In genomic region chr13:26011996-26012688, GRCh38 we compare ENCODE assay signal across 8 cellular contexts. TPM values are rescaled to one million over a fixed set of nuclear protein-coding genes. Genes with fewer than 3 reads are reported as not detected.
A peak's percentile ranks its signal among the peaks of the same experiment; 100 is the strongest.
DNase-seq lines count a peak whose midpoint lies in the region; ATAC-seq lines count a peak whose summit lies in the region.

No MANE protein-coding gene starts in this region.

- H3K4me2 ChIP-seq in BLaER1 treated with 17β-estradiol and CSF1 and Interleukin-3, amounts not matched to agents 10 nM and 100 nM = peak overlapping the region; percentile 78 to 91 (median 85)

- peak; percentile 83 for DNase-seq in activated CD8-positive, alpha-beta memory T cell treated with anti-CD3 and anti-CD28 coated beads for 24 hours
- DNase-seq in stimulated activated CD4-positive, alpha-beta T cell treated with anti-CD3 and anti-CD28 coated beads, Interleukin-15, amount 100 ng/mL, for 48 hours (ENCODE audit: low read depth in 2 of 2) = peak; percentile 10 to 35
- DNase-seq in cortex of kidney (lab: John Stamatoyannopoulos, UW) (no peak), kidney tubule cell (ENCODE audit: low spot score) (no peak)

- H3K36me3 ChIP-seq in BLaER1 treated with 17β-estradiol and CSF1 and Interleukin-3, amounts not matched to agents 10 nM and 100 nM = no peaks in the 10 kb centered on the region

- H4K20me1 ChIP-seq in BLaER1 treated with 17β-estradiol and CSF1 and Interleukin-3, amounts not matched to agents 10 nM and 100 nM = no peaks in the 10 kb centered on the region

- no peaks in the 10 kb centered on the region for H3K27me3 ChIP-seq in BLaER1 treated with 17β-estradiol and CSF1 and Interleukin-3, amounts not matched to agents 10 nM and 100 nM

- peaks cover 0 to 9% (median 7%) of the 10 kb centered on the region in 11 experiments; a peak in 8 of 22 replicates for H3K9me3 ChIP-seq in BLaER1 treated with 17β-estradiol and CSF1 and Interleukin-3, amounts not matched to agents 10 nM and 100 nM (replicated peaks in 1 of 11)

- peak overlapping the region; percentile 61 to 78 (median 74); a peak in 21 of 22 replicates for H3K9ac ChIP-seq in BLaER1 treated with 17β-estradiol and CSF1 and Interleukin-3, amounts not matched to agents 10 nM and 100 nM

- peaks cover 24 to 55% (median 41%) of the 10 kb centered on the region in 10 experiments for H3K4me1 ChIP-seq in BLaER1 treated with 17β-estradiol and CSF1 and Interleukin-3, amounts not matched to agents 10 nM and 100 nM

- H3K27ac ChIP-seq in BLaER1 treated with 17β-estradiol and CSF1 and Interleukin-3, amounts not matched to agents 10 nM and 100 nM = peak overlapping the region; percentile 34 to 79 (median 72); a peak in 21 of 22 replicates

- ATAC-seq in esophagus mucosa (peak; percentile 28), GM21737 (IDR thresholded peaks at IDR 0.05; ENCODE audit: unreplicated experiment) (no peak), GM18868 (IDR thresholded peaks at IDR 0.05; ENCODE audit: unreplicated experiment) (no peak)

- peak overlapping the region; percentile 49 to 70 (median 61) for H3K4me3 ChIP-seq in BLaER1 treated with 17β-estradiol and CSF1 and Interleukin-3, amounts not matched to agents 10 nM and 100 nM

RNA-seq across cellular contexts. Expression of gene SHISA2, which starts 39.7 kb away (rescaled TPM):
- 0.16 TPM for total RNA-seq in esophagus mucosa

Comparison
In these comparisons a context has a peak if more than half of its experiments do, and no peak if none do; other contexts are left out.
1. DNase-seq: peak in activated CD8-positive, alpha-beta memory T cell treated with anti-CD3 and anti-CD28 coated beads for 24 hours (single experiment) and stimulated activated CD4-positive, alpha-beta T cell treated with anti-CD3 and anti-CD28 coated beads, Interleukin-15, amount 100 ng/mL, for 48 hours (2 of 2); none in cortex of kidney (single experiment) and kidney tubule cell (single experiment).